In genomic region chr10:101060036-101060950, GRCh38 we compare ENCODE assay signal across 8 cellular contexts. TPM values are rescaled to one million over a fixed set of nuclear protein-coding genes. Genes with fewer than 3 reads are reported as not detected.
DNase-seq lines count a peak whose midpoint lies in the region; ATAC-seq, FAIRE-seq and TF ChIP-seq lines count a peak whose summit lies in the region.

No MANE protein-coding gene starts in this region.

- peak overlapping the region; percentile 86 for H3K4me2 ChIP-seq in HepG2 (ENCODE audit: low read depth, low read length)

- H3K27me3 ChIP-seq in BE2C (no peaks in the 10 kb centered on the region), HepG2 (ENCODE audit: control insufficient read depth in 1 of 2, insufficient read depth in 2 of 2, low read length in 2 of 2) (no peaks in the 10 kb centered on the region; a peak in 1 of 5 replicates)

- peak overlapping the region; percentile 99 for H3K27ac ChIP-seq in HepG2 (ENCODE audit: extremely low read length, insufficient read depth, low read length)

- H3K36me3 ChIP-seq in BE2C (no peaks in the 10 kb centered on the region; the same call in 1 of the 2 replicates), HepG2 (replicated peaks in 1 of 2; ENCODE audit: control insufficient read depth in 1 of 2, insufficient read depth in 2 of 2, low read length in 2 of 2) (0 out of 5 replicates have a peak, but pooled peaks cover 0 to 2% of the 10 kb centered on the region in 2 experiments)

- ATAC-seq in HG03439 (IDR thresholded peaks at IDR 0.05; ENCODE audit: unreplicated experiment) (peak; percentile 53), HepG2 (peak; percentile 33)

- H3K9ac ChIP-seq in HepG2 (ENCODE audit: insufficient read depth, low read depth, low read length): peak overlapping the region; percentile 99

- BruUV-seq in HepG2 (replicated peaks; lab: Mats Ljungman, UMichigan): TSS peak; percentile 81

- peaks cover 46% of the 10 kb centered on the region for H3K79me2 ChIP-seq in HepG2 (ENCODE audit: insufficient read depth, low read length)

- no peak for TF ChIP-seq EP300 in HepG2 (IDR thresholded peaks at IDR 0.05; ENCODE audit: low read depth in 2 of 2, low read length in 2 of 2)
- no peak for TF ChIP-seq EP300 in HepG2 (CRISPR knock-in tag; IDR thresholded peaks at IDR 0.05; ENCODE audit: borderline replicate concordance)

- H3K9me3 ChIP-seq in BE2C (no peaks in the 10 kb centered on the region), HepG2 (ENCODE audit: low read length) (no peaks in the 10 kb centered on the region)

- no peak for FAIRE-seq in HepG2 (lab: Jason Lieb, UNC)

- H3K4me1 ChIP-seq in BE2C: peaks cover 24% of the 10 kb centered on the region
- H3K4me1 ChIP-seq in HepG2 (ENCODE audit: insufficient read depth, low read length): peaks cover 71% of the 10 kb centered on the region

- H4K20me1 ChIP-seq in HepG2 (ENCODE audit: insufficient read depth, low read length): no peaks in the 10 kb centered on the region; the same call in 1 of the 2 replicates

- peak overlapping the region; percentile 97 for H2AFZ ChIP-seq in HepG2 (ENCODE audit: low read length)

- TF ChIP-seq RAD21 in HepG2 (CRISPR knock-in tag; IDR thresholded peaks at IDR 0.05): peak; percentile 88

- H3K4me3 ChIP-seq in BE2C (ENCODE audit: low read depth, low read length): peak overlapping the region; percentile 87
- peak overlapping the region; percentile 82 to 97 (median 87) for H3K4me3 ChIP-seq in HepG2 (replicated peaks in 1 of 3; ENCODE audit: insufficient read depth in 1 of 3, low read depth in 2 of 3, low read length in 3 of 3)

- POLR2A ChIA-PET in HepG2 (lab: Yijun Ruan, JAX): interaction anchor here (0.9 to 9.0 kb wide), 13 partner anchors 9 to 179 kb away, joined by 3 to 141 read pairs (median 9); partner anchors contain the start of genes PDZD7, SEMA4G and SFXN3

- WGBS in HepG2 (ENCODE audit: low lambda C conversion rate): 1% methylated on average over 34 of the region's 37 CpGs

- TF ChIP-seq CTCF in BE2C (IDR thresholded peaks at IDR 0.05; ENCODE audit: low read depth, low read length) (peak; percentile 92), HepG2 (CRISPR knock-in tag; IDR thresholded peaks at IDR 0.05) (peak; percentile 89)

- peak in 1 of 2 experiments; percentile 45; a peak in 1 of 4 replicates for TF ChIP-seq POLR2A in HepG2 (IDR thresholded peaks at IDR 0.05; ENCODE audit: insufficient read depth in 1 of 2, low read depth in 2 of 2, low read length in 2 of 2)

- in situ Hi-C loops in HepG2 (cut with HindIII; ENCODE audit: extremely low pct_ligation_motif_present, low pct_unique_long_range_greater_than_20kb): no loop called here

- intact Hi-C loops in HepG2 (cut with micrococcal nuclease; ENCODE audit: unreplicated experiment): loop anchor here (1.0 kb wide), 1 partner anchor 8 kb away; no protein-coding TSS in a partner anchor

- CTCF ChIA-PET in HepG2 (lab: Yijun Ruan, JAX; ENCODE audit: low intra/inter-chr PET ratio, low total read pairs): interaction anchor here (1.2 to 2.9 kb wide), 4 partner anchors 8 to 82 kb away, joined by 4 to 22 read pairs (median 9); no protein-coding TSS in a partner anchor

- peak; percentile 90 for DNase-seq in BE2C
- peak; percentile 63 for DNase-seq in GM19238 (ENCODE audit: insufficient read length, low spot score)
- DNase-seq in NCI-H510A (lab: John Stamatoyannopoulos, UW): peak; percentile 76
- peak; percentile 84 to 89 for DNase-seq in activated CD4-positive, alpha-beta T cell treated with anti-CD3 and anti-CD28 coated beads for 4 hours
- peak; percentile 96 for DNase-seq in dedifferentiated amniotic fluid mesenchymal stem cell (ENCODE audit: extremely low spot score)
- peak; percentile 96 for DNase-seq in HepG2 (ENCODE audit: low spot score)
- DNase-seq in stimulated activated CD4-positive, alpha-beta T cell treated with anti-CD3 and anti-CD28 coated beads, Interleukin-2, amount 100 ng/mL, for 48 hours: peak; percentile 92 to 94

TF ChIP-seq in HepG2, 621 proteins besides CTCF, POLR2A, EP300 and RAD21 (continues in another document):
- no peak for TF ChIP-seq ZNF546 (CRISPR knock-in tag; conservative IDR thresholded peaks at IDR 0.05)

RNA-seq across cellular contexts. Expression of gene KAZALD1, which starts 1.5 kb away (rescaled TPM):
- 27.2 TPM for polyA plus RNA-seq in BE2C (2012; ENCODE audit: insufficient read depth, insufficient read length, low read depth)
- 18.0 and 27.7 TPM in 2 replicates for total RNA-seq in HepG2 (2016; rRNA removed; fragmentation: Illumina TruSeq; extraction: Trizol)
- 8.5 and 8.9 TPM in 2 replicates for total RNA-seq in HepG2 (2016; cell fraction: cytosol; rRNA removed; fragmentation: Illumina TruSeq; extraction: Trizol; ENCODE audit: low read depth)
- total RNA-seq in HepG2 (2016; cell fraction: insoluble cytoplasmic fraction; rRNA removed; fragmentation: Illumina TruSeq; extraction: Trizol): 14.9 and 26.2 TPM in 2 replicates
- 21.1 and 23.2 TPM in 2 replicates for total RNA-seq in HepG2 (2016; cell fraction: membrane; rRNA removed; fragmentation: Illumina TruSeq; extraction: Trizol)
- total RNA-seq in HepG2 (2016; cell fraction: nucleus; rRNA removed; fragmentation: Illumina TruSeq; extraction: Trizol): 32.0 and 35.5 TPM in 2 replicates
- polyA plus RNA-seq in HepG2 (2011; rRNA removed): 16.7 and 16.8 TPM in 2 replicates
- 12.0 and 21.9 TPM in 2 replicates for polyA plus RNA-seq in HepG2 (2011; cell fraction: cytosol; rRNA removed)
- polyA plus RNA-seq in HepG2 (2011; cell fraction: nucleus; rRNA removed): 46.9 and 60.7 TPM in 2 replicates
- 10.6 and 15.7 TPM in 2 replicates for polyA plus RNA-seq in HepG2 (2012)
- polyA plus RNA-seq in HepG2 (2016; cell fraction: cytosol; fragmentation: Illumina TruSeq; extraction: Trizol; ENCODE audit: low read depth): 6.1 and 8.0 TPM in 2 replicates
- 14.9 and 20.6 TPM in 2 replicates for polyA plus RNA-seq in HepG2 (2016; cell fraction: insoluble cytoplasmic fraction; fragmentation: Illumina TruSeq; extraction: Trizol; ENCODE audit: low read depth)
- polyA plus RNA-seq in HepG2 (2016; cell fraction: membrane; fragmentation: Illumina TruSeq; extraction: Trizol; ENCODE audit: low read depth): 16.2 and 17.5 TPM in 2 replicates
- 52.2 and 57.1 TPM in 2 replicates for polyA plus RNA-seq in HepG2 (2016; cell fraction: nucleus; fragmentation: Illumina TruSeq; extraction: Trizol; ENCODE audit: insufficient read depth, low read depth)
- polyA minus RNA-seq in HepG2 (2011; rRNA and poly(A)+ RNA removed; ENCODE audit: low replicate concordance): 32.5 and 65.2 TPM in 2 replicates
- polyA minus RNA-seq in HepG2 (2011; cell fraction: cytosol; rRNA and poly(A)+ RNA removed): 8.6 and 15.6 TPM in 2 replicates
- 36.6 and 46.4 TPM in 2 replicates for polyA minus RNA-seq in HepG2 (2011; cell fraction: nucleus; rRNA and poly(A)+ RNA removed)

RNA-seq across cellular contexts. Expression of gene SFXN3, which starts 29.3 kb away (rescaled TPM):
- 31.7 TPM for polyA plus RNA-seq in BE2C (2012; ENCODE audit: insufficient read depth, insufficient read length, low read depth)
- 11.9 and 16.8 TPM in 2 replicates for total RNA-seq in HepG2 (2016; rRNA removed; fragmentation: Illumina TruSeq; extraction: Trizol)
- 2.4 and 4.1 TPM in 2 replicates for total RNA-seq in HepG2 (2016; cell fraction: cytosol; rRNA removed; fragmentation: Illumina TruSeq; extraction: Trizol; ENCODE audit: low read depth)
- total RNA-seq in HepG2 (2016; cell fraction: insoluble cytoplasmic fraction; rRNA removed; fragmentation: Illumina TruSeq; extraction: Trizol): 10.6 and 15.0 TPM in 2 replicates
- 9.3 and 10.0 TPM in 2 replicates for total RNA-seq in HepG2 (2016; cell fraction: membrane; rRNA removed; fragmentation: Illumina TruSeq; extraction: Trizol)
- 18.9 and 21.6 TPM in 2 replicates for total RNA-seq in HepG2 (2016; cell fraction: nucleus; rRNA removed; fragmentation: Illumina TruSeq; extraction: Trizol)
- polyA plus RNA-seq in HepG2 (2011; rRNA removed): 71.5 and 86.1 TPM in 2 replicates
- polyA plus RNA-seq in HepG2 (2011; cell fraction: cytosol; rRNA removed): 38.5 and 39.6 TPM in 2 replicates
- polyA plus RNA-seq in HepG2 (2011; cell fraction: nucleus; rRNA removed): 337 and 354 TPM in 2 replicates
- polyA plus RNA-seq in HepG2 (2012): 24.0 and 38.4 TPM in 2 replicates
- 3.0 and 4.5 TPM in 2 replicates for polyA plus RNA-seq in HepG2 (2016; cell fraction: cytosol; fragmentation: Illumina TruSeq; extraction: Trizol; ENCODE audit: low read depth)
- 14.7 and 15.8 TPM in 2 replicates for polyA plus RNA-seq in HepG2 (2016; cell fraction: insoluble cytoplasmic fraction; fragmentation: Illumina TruSeq; extraction: Trizol; ENCODE audit: low read depth)
- 9.2 and 10.1 TPM in 2 replicates for polyA plus RNA-seq in HepG2 (2016; cell fraction: membrane; fragmentation: Illumina TruSeq; extraction: Trizol; ENCODE audit: low read depth)
- 49.5 and 57.7 TPM in 2 replicates for polyA plus RNA-seq in HepG2 (2016; cell fraction: nucleus; fragmentation: Illumina TruSeq; extraction: Trizol; ENCODE audit: insufficient read depth, low read depth)
- polyA minus RNA-seq in HepG2 (2011; rRNA and poly(A)+ RNA removed; ENCODE audit: low replicate concordance): 78.6 and 219 TPM in 2 replicates
- polyA minus RNA-seq in HepG2 (2011; cell fraction: cytosol; rRNA and poly(A)+ RNA removed): 20.9 and 30.7 TPM in 2 replicates
- 46.2 and 58.2 TPM in 2 replicates for polyA minus RNA-seq in HepG2 (2011; cell fraction: nucleus; rRNA and poly(A)+ RNA removed)

RNA-seq across cellular contexts. Expression of gene PDZD7, which starts 29.4 kb away (rescaled TPM):
- 9.7 TPM for polyA plus RNA-seq in BE2C (2012; ENCODE audit: insufficient read depth, insufficient read length, low read depth)
- total RNA-seq in HepG2 (2016; rRNA removed; fragmentation: Illumina TruSeq; extraction: Trizol): 0.60 and 0.73 TPM in 2 replicates
- total RNA-seq in HepG2 (2016; cell fraction: cytosol; rRNA removed; fragmentation: Illumina TruSeq; extraction: Trizol; ENCODE audit: low read depth): 0.51 and 0.62 TPM in 2 replicates
- total RNA-seq in HepG2 (2016; cell fraction: insoluble cytoplasmic fraction; rRNA removed; fragmentation: Illumina TruSeq; extraction: Trizol): 0.42 and 1.1 TPM in 2 replicates
- total RNA-seq in HepG2 (2016; cell fraction: membrane; rRNA removed; fragmentation: Illumina TruSeq; extraction: Trizol): 0.40 and 0.65 TPM in 2 replicates
- total RNA-seq in HepG2 (2016; cell fraction: nucleus; rRNA removed; fragmentation: Illumina TruSeq; extraction: Trizol): 1.1 and 1.3 TPM in 2 replicates
- polyA plus RNA-seq in HepG2 (2011; rRNA removed): 0.58 and 0.78 TPM in 2 replicates
- 0.42 TPM in 2 replicates for polyA plus RNA-seq in HepG2 (2011; cell fraction: cytosol; rRNA removed)
- 3.9 and 4.2 TPM in 2 replicates for polyA plus RNA-seq in HepG2 (2011; cell fraction: nucleus; rRNA removed)
- 1.4 and 1.9 TPM in 2 replicates for polyA plus RNA-seq in HepG2 (2012)
- 0.14 and 0.16 TPM in 2 replicates for polyA plus RNA-seq in HepG2 (2016; cell fraction: cytosol; fragmentation: Illumina TruSeq; extraction: Trizol; ENCODE audit: low read depth)
- polyA plus RNA-seq in HepG2 (2016; cell fraction: insoluble cytoplasmic fraction; fragmentation: Illumina TruSeq; extraction: Trizol; ENCODE audit: low read depth): 0.49 and 0.68 TPM in 2 replicates
- polyA plus RNA-seq in HepG2 (2016; cell fraction: membrane; fragmentation: Illumina TruSeq; extraction: Trizol; ENCODE audit: low read depth): 0.29 and 0.30 TPM in 2 replicates
- 1.2 and 1.4 TPM in 2 replicates for polyA plus RNA-seq in HepG2 (2016; cell fraction: nucleus; fragmentation: Illumina TruSeq; extraction: Trizol; ENCODE audit: insufficient read depth, low read depth)
- polyA minus RNA-seq in HepG2 (2011; rRNA and poly(A)+ RNA removed; ENCODE audit: low replicate concordance): 1.4 and 3.3 TPM in 2 replicates
- polyA minus RNA-seq in HepG2 (2011; cell fraction: cytosol; rRNA and poly(A)+ RNA removed): 0.49 TPM in 1 of 2 replicates, not detected in the other
- 1.2 and 1.3 TPM in 2 replicates for polyA minus RNA-seq in HepG2 (2011; cell fraction: nucleus; rRNA and poly(A)+ RNA removed)

Comparison
In these comparisons a context has a peak if more than half of its experiments do, and no peak if none do; other contexts are left out.
1. Peak in every context shown above with its lines: DNase-seq, ATAC-seq, H3K4me3 ChIP-seq and H3K27ac ChIP-seq.